20 cellular contexts compared by ENCODE assay signal in the genomic region with DNA sequence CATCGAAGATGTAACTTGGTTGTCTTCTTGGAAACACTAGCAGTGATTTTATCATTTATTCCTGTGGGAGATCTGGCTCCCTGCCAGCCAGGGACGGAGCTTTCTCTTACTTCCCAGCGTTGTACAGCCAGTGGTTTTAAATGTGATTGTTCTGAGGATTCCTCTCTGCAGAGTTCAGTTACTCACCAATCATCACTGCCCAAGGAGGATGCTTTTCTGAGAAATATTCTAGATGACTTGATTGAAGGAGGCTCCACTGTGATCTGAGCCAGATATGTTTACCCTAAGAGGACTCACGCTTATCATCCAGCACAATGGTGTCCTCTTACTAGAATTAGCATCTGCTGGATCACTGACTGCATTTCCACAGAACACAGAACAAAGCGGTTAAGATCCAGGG.
"Had no signal": no experiment of that assay in that cellular context is flagged by ENCODE, and none has a peak within 500 bp of the region (broad histone marks: within the 10 kb centered on the region; RNA-seq: fewer than 3 reads in every experiment).

No MANE protein-coding gene starts in this region.

- H3K27me3 ChIP-seq: ascending aorta, pancreas, sigmoid colon had no signal

- H3K36me3 ChIP-seq: ascending aorta, neutrophil, pancreas, sigmoid colon had no signal

- H3K4me3 ChIP-seq: ascending aorta, coronary artery, lung, pancreas, sigmoid colon had no signal

- DNase-seq: activated CD4-positive, alpha-beta T cell treated with anti-CD3 and anti-CD28 coated beads, Interleukin-2, amount 10 ng/mL, durations not matched to agents 7 days and 5 days; activated CD4-positive, CD25-positive, alpha-beta regulatory T cell; activated CD8-positive, alpha-beta memory T cell treated with anti-CD3 and anti-CD28 coated beads for 24 hours; activated CD8-positive, alpha-beta memory T cell treated with anti-CD3 and anti-CD28 coated beads, Interleukin-2, amount 50 U/mL, for 48 hours; activated gamma-delta T cell; activated T-cell treated with anti-CD3 and anti-CD28 coated beads, Interleukin-2, amount 50 U/mL, for 48 hours; erythroblast; foreskin melanocyte; glutamatergic neuron; hypothalamus; natural killer cell; pancreas; sigmoid colon; stimulated activated CD4-positive, alpha-beta T cell treated with anti-CD3 and anti-CD28 coated beads, Interleukin-4, amount 100 ng/mL, for 4 hours; stimulated activated naive B cell treated with anti-CD40 and anti-IgM and Interleukin-4, amounts not matched to agents 10 μg/mL and 1 μg/mL and 100 μg/mL, for 72 hours; T-helper 9 cell had no signal

- H3K27ac ChIP-seq: ascending aorta, coronary artery, neutrophil, pancreas, sigmoid colon had no signal

- H3K4me1 ChIP-seq: ascending aorta, pancreas, sigmoid colon had no signal

- H3K9me3 ChIP-seq: ascending aorta, neutrophil, pancreas, sigmoid colon had no signal
